2 cellular contexts compared by ENCODE assay signal in genomic region chr12:54412348-54412747, GRCh38.
TF ChIP-seq lines count a peak whose summit lies in the region.

No MANE protein-coding gene starts in this region.

TF ChIP-seq in A549, 52 proteins besides CTCF, POLR2A, EP300 and RAD21:
- TF ChIP-seq HOXB13 (CRISPR knock-in tag; IDR thresholded peaks at IDR 0.05; ENCODE audit: low read depth) (no peak), ZFP36 (IDR thresholded peaks at IDR 0.05; ENCODE audit: borderline replicate concordance, partially characterized antibody) (no peak), USF2 (IDR thresholded peaks at IDR 0.05) (no peak), HMGXB4 (CRISPR knock-in tag; IDR thresholded peaks at IDR 0.05; ENCODE audit: borderline replicate concordance) (no peak), JUNB (IDR thresholded peaks at IDR 0.05) (no peak), RFX5 (IDR thresholded peaks at IDR 0.05) (no peak)
- TF ChIP-seq, protein P1, sequence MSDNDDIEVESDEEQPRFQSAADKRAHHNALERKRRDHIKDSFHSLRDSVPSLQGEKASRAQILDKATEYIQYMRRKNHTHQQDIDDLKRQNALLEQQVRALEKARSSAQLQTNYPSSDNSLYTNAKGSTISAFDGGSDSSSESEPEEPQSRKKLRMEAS (IDR thresholded peaks at IDR 0.05): no peak
TF ChIP-seq in A549: peak in this region for 0.

TF ChIP-seq in H1, 55 proteins besides CTCF, POLR2A, EP300 and RAD21:
- TF ChIP-seq CREB1 (IDR thresholded peaks at IDR 0.05): no peak
- no peak for TF ChIP-seq BCL11A (IDR thresholded peaks at IDR 0.05; ENCODE audit: low read depth in 2 of 2, low read length in 2 of 2)
- TF ChIP-seq NRF1 (IDR thresholded peaks at IDR 0.05; ENCODE audit: low read depth, low read length): no peak
- TF ChIP-seq HDAC2 (IDR thresholded peaks at IDR 0.05; ENCODE audit: borderline replicate concordance in 1 of 2, low read depth in 2 of 2, low read length in 2 of 2): no peak
- TF ChIP-seq BACH1 (IDR thresholded peaks at IDR 0.05; ENCODE audit: low read length): no peak
- TF ChIP-seq EZH2 (IDR thresholded peaks at IDR 0.05; ENCODE audit: low read depth, low read length, severe bottlenecking): no peak
- no peak for TF ChIP-seq HDAC6 (IDR thresholded peaks at IDR 0.05; ENCODE audit: low read depth, low read length)
- TF ChIP-seq GTF2F1 (IDR thresholded peaks at IDR 0.05; ENCODE audit: borderline replicate concordance, low read depth, low read length): no peak
- no peak for TF ChIP-seq POU5F1 (IDR thresholded peaks at IDR 0.05; ENCODE audit: low read depth, low read length)
- no peak for TF ChIP-seq SP2 (IDR thresholded peaks at IDR 0.05; ENCODE audit: low read length)
- TF ChIP-seq CBX8 (IDR thresholded peaks at IDR 0.05; ENCODE audit: borderline replicate concordance, low read depth, low read length): no peak
- TF ChIP-seq CEBPB (IDR thresholded peaks at IDR 0.05; ENCODE audit: low read depth, low read length): no peak
- no peak for TF ChIP-seq KDM1A (IDR thresholded peaks at IDR 0.05; ENCODE audit: borderline replicate concordance, low read length)
- TF ChIP-seq TAF1 (IDR thresholded peaks at IDR 0.05; ENCODE audit: low read depth, low read length): no peak
- no peak for TF ChIP-seq SRF (IDR thresholded peaks at IDR 0.05; ENCODE audit: low read depth, low read length)
- no peak for TF ChIP-seq SP1 (IDR thresholded peaks at IDR 0.05; ENCODE audit: low read depth, low read length)
